21 cellular contexts compared by ENCODE assay signal in genomic region chr9:106701611-106702010, GRCh38.
DNase-seq lines count a peak whose midpoint lies in the region; ATAC-seq and TF ChIP-seq lines count a peak whose summit lies in the region.
"Had no signal": no experiment of that assay in that cellular context is flagged by ENCODE, and none has a peak within 500 bp of the region (broad histone marks: within the 10 kb centered on the region; RNA-seq: fewer than 3 reads in every experiment).

No MANE protein-coding gene starts in this region.

- H3K4me3 ChIP-seq in PC-3 (ENCODE audit: low read length) (no peak overlapping the region), epithelial cell of proximal tubule (ENCODE audit: low read depth, low read length) (no peak overlapping the region)
- H3K4me3 ChIP-seq: A549; BLaER1 treated with 17β-estradiol and CSF1 and Interleukin-3, amounts not matched to agents 10 nM and 100 nM; HAP-1 had no signal

- DNase-seq in HK-2 (ENCODE audit: unreplicated experiment) (peak; percentile 11), PC-3 (peak; percentile 25), epithelial cell of proximal tubule (ENCODE audit: low read depth) (peak; percentile 60), renal cortical epithelial cell (ENCODE audit: low read depth) (peak; percentile 80), NCI-H510A (lab: John Stamatoyannopoulos, UW) (no peak), superior temporal gyrus (ENCODE audit: extremely low spot score) (no peak)
- DNase-seq: 8988T; ACHN; AML-193; BE2C; CD4-positive, alpha-beta T cell; CD8-positive, alpha-beta memory T cell; DMS53; DMS79 treated with DMSO at 0.1 percent for 48 hours; GF-D8; GOT3; HFFc6 had no signal

- CTCF ChIA-PET in PC-3 (lab: Charles Lee), result no interaction called here

- no peaks in the 10 kb centered on the region for H3F3A ChIP-seq in PC-3 (ENCODE audit: low read length, unreplicated experiment)

- no peaks in the 10 kb centered on the region for H3K79me2 ChIP-seq in PC-3 (ENCODE audit: low read length)

- H3K9me3 ChIP-seq in PC-3 (ENCODE audit: low read length), result no peaks in the 10 kb centered on the region
- H3K9me3 ChIP-seq: A549, HAP-1 had no signal

- H3K36me3 ChIP-seq in PC-3 (ENCODE audit: low read depth, low read length), result no peaks in the 10 kb centered on the region
- H3K36me3 ChIP-seq: BE2C; BLaER1 treated with 17β-estradiol and CSF1 and Interleukin-3, amounts not matched to agents 10 nM and 100 nM; HAP-1 had no signal

- H3K4me1 ChIP-seq in PC-3 (ENCODE audit: insufficient read depth, low read length), result peaks cover 19% of the 10 kb centered on the region
- H3K4me1 ChIP-seq: A549, HAP-1 had no signal

- no peaks in the 10 kb centered on the region for H3K9me2 ChIP-seq in PC-3 (replicated peaks; ENCODE audit: low read length)

- POLR2A ChIA-PET in PC-3 (lab: Charles Lee; ENCODE audit: unreplicated experiment), result no interaction called here

- intact Hi-C loops in PC-3 (cut with micrococcal nuclease), result no loop called here

- no peaks in the 10 kb centered on the region for H3K27me3 ChIP-seq in PC-3 (ENCODE audit: low read length)
- H3K27me3 ChIP-seq: BE2C; BLaER1 treated with 17β-estradiol and CSF1 and Interleukin-3, amounts not matched to agents 10 nM and 100 nM had no signal

- H3K4me2 ChIP-seq in PC-3 (ENCODE audit: low read length), result no peak overlapping the region
- H3K4me2 ChIP-seq: A549; BLaER1 treated with 17β-estradiol and CSF1 and Interleukin-3, amounts not matched to agents 10 nM and 100 nM had no signal

- TF ChIP-seq CTCF in PC-3 (conservative IDR thresholded peaks at IDR 0.05; ENCODE audit: low read depth, low read length) (no peak), epithelial cell of proximal tubule (conservative IDR thresholded peaks at IDR 0.05; ENCODE audit: low read depth, low read length) (no peak)

- H3K27ac ChIP-seq in PC-3 (ENCODE audit: low read length), result no peak overlapping the region
- H3K27ac ChIP-seq: A549; BLaER1 treated with 17β-estradiol and CSF1 and Interleukin-3, amounts not matched to agents 10 nM and 100 nM had no signal

- no TSS peak for BruUV-seq in PC-3 (replicated peaks; lab: Mats Ljungman, UMichigan)

- H2AFZ ChIP-seq in PC-3 (ENCODE audit: low read length), result no peak overlapping the region

- ATAC-seq in PC-3 (no peak), HG02759 (IDR thresholded peaks at IDR 0.05; ENCODE audit: unreplicated experiment) (no peak)
- ATAC-seq: A549 had no signal

- no peak overlapping the region for H3K9ac ChIP-seq in PC-3 (ENCODE audit: low read length)
- H3K9ac ChIP-seq: BLaER1 treated with 17β-estradiol and CSF1 and Interleukin-3, amounts not matched to agents 10 nM and 100 nM had no signal

- no peaks in the 10 kb centered on the region for H4K20me1 ChIP-seq in PC-3 (ENCODE audit: low read length)
- H4K20me1 ChIP-seq: BLaER1 treated with 17β-estradiol and CSF1 and Interleukin-3, amounts not matched to agents 10 nM and 100 nM had no signal

Comparison
In these comparisons a context has a peak if more than half of its experiments do, and no peak if none do; other contexts are left out.
1. DNase-seq: peak in HK-2 (single experiment), PC-3 (single experiment), epithelial cell of proximal tubule (single experiment) and renal cortical epithelial cell (single experiment); none in NCI-H510A (single experiment) and superior temporal gyrus (single experiment).